Comparison of ENCODE assay signal across 8 cellular contexts in the genomic region with DNA sequence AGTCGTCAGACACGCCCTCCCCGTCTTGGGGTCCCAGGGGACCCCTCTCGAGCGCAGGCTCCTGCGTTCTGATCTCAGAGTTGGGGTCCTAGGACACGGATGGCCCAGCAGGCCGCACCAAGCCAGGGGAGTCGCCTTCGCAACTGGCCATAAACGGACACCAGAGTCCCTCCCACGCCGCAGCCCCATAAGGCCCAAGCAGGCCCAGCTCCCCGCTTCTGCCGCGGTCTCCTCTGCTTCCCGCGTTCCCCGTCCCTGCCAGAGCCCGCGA. TPM values are rescaled to one million over a fixed set of nuclear protein-coding genes. Genes with fewer than 3 reads are reported as not detected.
A peak's percentile ranks its signal among the peaks of the same experiment; 100 is the strongest.
DNase-seq lines count a peak whose midpoint lies in the region; ATAC-seq, FAIRE-seq and TF ChIP-seq lines count a peak whose summit lies in the region.
"Had no signal": no experiment of that assay in that cellular context is flagged by ENCODE, and none has a peak within 500 bp of the region (broad histone marks: within the 10 kb centered on the region; RNA-seq: fewer than 3 reads in every experiment).

No MANE protein-coding gene starts in this region.

- no peak overlapping the region for H4K91ac ChIP-seq in H1 (replicated peaks; ENCODE audit: insufficient read length, low read length)

- TF ChIP-seq POLR2A in H1 (IDR thresholded peaks at IDR 0.05; ENCODE audit: control extremely low read depth in 1 of 2, low read depth in 2 of 2, low read length in 2 of 2), result no peak

- H3K18ac ChIP-seq in H1 (ENCODE audit: extremely low read depth, low read length), result no peak overlapping the region

- H3K27ac ChIP-seq in H1 (ENCODE audit: low read depth, low read length), result no peak overlapping the region

- peaks cover 98 to 100% (median 99%) of the 10 kb centered on the region in 4 experiments for H3K27me3 ChIP-seq in H1 (replicated peaks in 1 of 4; ENCODE audit: control insufficient read depth in 3 of 4, extremely low read depth in 1 of 4, insufficient read depth in 3 of 4, low read length in 3 of 4)

- no peak overlapping the region for H2BK120ac ChIP-seq in H1 (replicated peaks; ENCODE audit: low read depth, low read length)

- peaks cover 4 to 29% (median 18%) of the 10 kb centered on the region in 4 experiments; a peak in 6 of 7 replicates for H3K4me1 ChIP-seq in H1 (replicated peaks in 1 of 4; ENCODE audit: control insufficient read depth in 3 of 4, insufficient read depth in 4 of 4, low read length in 3 of 4)

- peak overlapping the region; percentile 73 to 74 for H3K4me2 ChIP-seq in H1 (ENCODE audit: insufficient read depth in 1 of 2, low read depth in 2 of 2, low read length in 2 of 2)

- DNase-seq in GM20000 (ENCODE audit: low spot score) (peak; percentile 37), NCI-H69 (lab: John Stamatoyannopoulos, UW) (peak; percentile 66), H1 (ENCODE audit: low read depth in 1 of 2, low spot score in 2 of 2) (peak in 1 of 2 experiments; percentile 69), neural crest cell (ENCODE audit: low read depth, low spot score) (no peak), HUDEP-2 (lab: John Stamatoyannopoulos, UW; ENCODE audit: unreplicated experiment in 76 of 76) (no peak), DMS79 (lab: John Stamatoyannopoulos, UW) (no peak)

- no peak overlapping the region for H3K56ac ChIP-seq in H1 (replicated peaks; ENCODE audit: insufficient read length, low read depth, low read length)

- H4K8ac ChIP-seq in H1 (ENCODE audit: extremely low read depth, insufficient read depth, low read length), result no peak overlapping the region

- FAIRE-seq in H1 (lab: Jason Lieb, UNC), result no peak

- WGBS in H1 (ENCODE audit: extremely low coverage in 1 of 2, insufficient coverage in 1 of 2, insufficient read length in 1 of 2, insufficient replicate concordance in 2 of 2, low coverage in 1 of 2, low lambda C conversion rate in 2 of 2, missing lambda C conversion rate in 1 of 2), 2 experiments, result 6% methylated on average over 19 of the region's 21 CpGs; no CpG with 5 or more reads in 1 of the 2 experiments

- H3K36me3 ChIP-seq in H1 (ENCODE audit: control insufficient read depth in 2 of 4, insufficient read depth in 4 of 4, low read length in 3 of 4), result peaks cover 0 to 13% (median 0%) of the 10 kb centered on the region in 4 experiments; a peak in 1 of 8 replicates

- H3K79me2 ChIP-seq in H1 (ENCODE audit: control insufficient read depth in 1 of 2, insufficient read depth in 2 of 2, low read length in 2 of 2), result no peaks in the 10 kb centered on the region

- H3K14ac ChIP-seq in H1 (ENCODE audit: insufficient read length), result no peak overlapping the region

- no peaks in the 10 kb centered on the region for H3K79me1 ChIP-seq in H1 (ENCODE audit: low read depth, low read length)

- H3K9me3 Mint-ChIP-seq in neural crest cell, result no peaks in the 10 kb centered on the region

- peaks cover 2% of the 10 kb centered on the region for H3K36me3 Mint-ChIP-seq in neural crest cell (ENCODE audit: low read depth)

- H4K5ac ChIP-seq in H1 (ENCODE audit: insufficient read length, low read depth, low read length), result no peak overlapping the region

- H2AK5ac ChIP-seq in H1 (ENCODE audit: low read depth, low read length), result no peak overlapping the region

- CTCF ChIA-PET in H1 (lab: Charles Lee; ENCODE audit: partially characterized antibody), result interaction anchor here (1.1 to 7.4 kb wide), 5 partner anchors 7 to 281 kb away, joined by 4 to 32 read pairs (median 4); no protein-coding TSS in a partner anchor

- H3K4me3 Mint-ChIP-seq in neural crest cell, result peak overlapping the region; percentile 86

- peaks cover 37% of the 10 kb centered on the region for H3K4me1 Mint-ChIP-seq in neural crest cell

- peaks cover 17 to 41% of the 10 kb centered on the region in 2 experiments for H4K20me1 ChIP-seq in H1 (replicated peaks in 1 of 2; ENCODE audit: control insufficient read depth in 1 of 2, insufficient read depth in 2 of 2, low read length in 2 of 2)

- no peak overlapping the region for H2BK12ac ChIP-seq in H1 (ENCODE audit: low read depth, low read length)

- no peak overlapping the region for H2AFZ ChIP-seq in H1 (ENCODE audit: low read length)

- no peak overlapping the region for H2BK15ac ChIP-seq in H1 (ENCODE audit: low read length)

- ATAC-seq in GM19328 (IDR thresholded peaks at IDR 0.05; ENCODE audit: unreplicated experiment), result no peak

- TF ChIP-seq CTCF in GM20000 (IDR thresholded peaks at IDR 0.05; ENCODE audit: extremely low read depth, missing control alignments) (no peak), H1 (IDR thresholded peaks at IDR 0.05; ENCODE audit: control extremely low read depth in 1 of 3, insufficient read depth in 1 of 3, low read depth in 1 of 3, low read length in 3 of 3) (no peak), neural crest cell (conservative IDR thresholded peaks at IDR 0.05) (no peak)

- H3K9me3 ChIP-seq in H1 (ENCODE audit: insufficient read depth in 2 of 2, low read depth in 1 of 2, low read length in 1 of 2), result no peaks in the 10 kb centered on the region; a peak in 1 of 4 replicates

- no peak overlapping the region for H3K27ac Mint-ChIP-seq in neural crest cell (ENCODE audit: unreplicated experiment)

- H2BK5ac ChIP-seq in H1 (ENCODE audit: low read depth, low read length), result no peak overlapping the region

- H3K4me3 ChIP-seq in H1 (ENCODE audit: extremely low read depth in 1 of 4, insufficient read depth in 2 of 4, low read depth in 3 of 4, low read length in 4 of 4), result peak overlapping the region; percentile 20 to 56 (median 34); a peak in 6 of 8 replicates

- H3K9ac ChIP-seq in H1 (replicated peaks in 1 of 4; ENCODE audit: extremely low read depth in 1 of 4, low read depth in 3 of 4, low read length in 3 of 4), result no peak overlapping the region

- no peak for TF ChIP-seq EP300 in H1 (IDR thresholded peaks at IDR 0.05; ENCODE audit: borderline replicate concordance in 1 of 2, low read depth in 2 of 2, low read length in 2 of 2)

- POLR2A ChIA-PET in H1 (lab: Charles Lee; ENCODE audit: partially characterized antibody), result no interaction called here

- H3K23me2 ChIP-seq in H1 (ENCODE audit: low read depth, low read length), result peaks cover 14% of the 10 kb centered on the region; the same call in 1 of the 2 replicates

- no peak overlapping the region for H2BK20ac ChIP-seq in H1 (ENCODE audit: low read length)

- no peak overlapping the region for H3K23ac ChIP-seq in H1 (ENCODE audit: insufficient read length)

- peaks cover 96% of the 10 kb centered on the region for H3K27me3 Mint-ChIP-seq in neural crest cell (ENCODE audit: low read depth)

- no peak overlapping the region for H3K4ac ChIP-seq in H1 (replicated peaks; ENCODE audit: insufficient read length, low read depth, low read length)

- TF ChIP-seq RAD21 in H1 (IDR thresholded peaks at IDR 0.05 in 1 of 2, conservative IDR thresholded peaks at IDR 0.05 in 1 of 2; ENCODE audit: low read depth in 2 of 2, low read length in 2 of 2), result no peak

TF ChIP-seq in H1, 55 proteins besides CTCF, POLR2A, EP300 and RAD21 (continues in another document):
- no peak for TF ChIP-seq TBP (IDR thresholded peaks at IDR 0.05; ENCODE audit: low read depth, low read length)
- TF ChIP-seq SAP30 (IDR thresholded peaks at IDR 0.05; ENCODE audit: insufficient read depth, insufficient replicate concordance, low read length), result no peak
- TF ChIP-seq HDAC2 (IDR thresholded peaks at IDR 0.05; ENCODE audit: borderline replicate concordance in 1 of 2, low read depth in 2 of 2, low read length in 2 of 2), result no peak

RNA-seq across cellular contexts. Expression of a gene that starts 0.6 kb away (rescaled TPM):
- not detected in 2 replicates for total RNA-seq in H1 (2021; fragmentation: NEBNext Ultra II Directional; extraction: Animal tissue kit (Norgen Biotek cat#: 25700))
- 0.03 TPM in 1 of 2 replicates, not detected in the other for polyA plus RNA-seq in H1 (2011; rRNA removed)
- 0.03 TPM for polyA plus RNA-seq in H1 (2011; cell fraction: cytosol; rRNA removed)
- polyA plus RNA-seq in H1 (2011; cell fraction: nucleus; rRNA removed), result not detected
- polyA plus RNA-seq in H1 (2012, experiment 1 of 2), result 0.05 TPM in 1 of 4 replicates, not detected in the others
- not detected for polyA plus RNA-seq in H1 (2012, experiment 2 of 2)
- polyA plus RNA-seq in H1 (2013, experiment 1 of 2), result 0.02 TPM
- 0.02 TPM for polyA plus RNA-seq in H1 (2013, experiment 2 of 2)
- not detected in 2 replicates for polyA minus RNA-seq in H1 (2011; rRNA and poly(A)+ RNA removed)
- polyA minus RNA-seq in H1 (2011; cell fraction: cytosol; rRNA and poly(A)+ RNA removed), result not detected
- polyA minus RNA-seq in H1 (2011; cell fraction: nucleus; rRNA and poly(A)+ RNA removed), result not detected
- 0.18 TPM in 1 of 2 replicates, not detected in the other for total RNA-seq in neural crest cell
- total RNA-seq: lung microvascular endothelial cell had no signal

Comparison
In these comparisons a context has a peak if more than half of its experiments do, and no peak if none do; other contexts are left out.
1. DNase-seq: peak in GM20000 (single experiment) and NCI-H69 (single experiment); none in neural crest cell (single experiment), HUDEP-2 (0 of 76) and DMS79 (single experiment).